Comparison of ENCODE assay signal across 12 cellular contexts in genomic region chr6:134636221-134636830, GRCh38.
DNase-seq lines count a peak whose midpoint lies in the region; ATAC-seq and TF ChIP-seq lines count a peak whose summit lies in the region.
"Had no signal": no experiment of that assay in that cellular context is flagged by ENCODE, and none has a peak within 500 bp of the region (broad histone marks: within the 10 kb centered on the region; RNA-seq: fewer than 3 reads in every experiment).

No MANE protein-coding gene starts in this region.

- DNase-seq in GM12865 (ENCODE audit: low read depth) (peak; percentile 73), RPMI7951 (ENCODE audit: low read depth) (peak; percentile 46), memory B cell (ENCODE audit: low spot score in 2 of 2) (peak in 1 of 2 donors; percentile 16), endodermal cell (no peak), DMS53 treated with DMSO at 0.1 percent for 48 hours (lab: John Stamatoyannopoulos, UW; ENCODE audit: unreplicated experiment) (no peak)
- DNase-seq in activated T-helper 1 cell treated with anti-CD3 and anti-CD28 coated beads, Interleukin-12 subunit alpha, Interleukin-12 subunit beta, Interleukin-2, Interleukin-4 antibody, amounts not matched to agents 30 ng/mL and 10 ng/mL and 1 ng/mL, durations not matched to agents 14 hours and 24 hours and 36 hours (ENCODE audit: low spot score), result no peak
- DNase-seq: foreskin fibroblast, GF-D8 had no signal

- ATAC-seq in GM21786 (IDR thresholded peaks at IDR 0.05; ENCODE audit: unreplicated experiment) (peak; percentile 60), memory B cell (ENCODE audit: low read depth) (peak; percentile 68), GM21515 (IDR thresholded peaks at IDR 0.05; ENCODE audit: unreplicated experiment) (no peak)
- ATAC-seq: Right ventricle myocardium inferior had no signal

- TF ChIP-seq CTCF in GM12865 (IDR thresholded peaks at IDR 0.05; ENCODE audit: insufficient read depth, low read depth, low read length, missing control alignments) (no peak), endodermal cell (conservative IDR thresholded peaks at IDR 0.05) (no peak)

- no peak overlapping the region for H3K9ac ChIP-seq in endodermal cell (ENCODE audit: extremely low read depth, low read length, poor library complexity, severe bottlenecking)

- H3K27ac Mint-ChIP-seq in memory B cell (peak overlapping the region; percentile 59), endodermal cell (no peak overlapping the region)
- H3K27ac Mint-ChIP-seq in activated T-helper 1 cell treated with anti-CD3 and anti-CD28 coated beads, Interleukin-12 subunit alpha, Interleukin-12 subunit beta, Interleukin-2, Interleukin-4 antibody, amounts not matched to agents 30 ng/mL and 10 ng/mL and 1 ng/mL, durations not matched to agents 14 hours and 24 hours and 36 hours, result no peak overlapping the region

- no peaks in the 10 kb centered on the region for H3K9me3 Mint-ChIP-seq in memory B cell
- no peaks in the 10 kb centered on the region for H3K9me3 Mint-ChIP-seq in activated T-helper 1 cell treated with anti-CD3 and anti-CD28 coated beads, Interleukin-12 subunit alpha, Interleukin-12 subunit beta, Interleukin-2, Interleukin-4 antibody, amounts not matched to agents 30 ng/mL and 10 ng/mL and 1 ng/mL, durations not matched to agents 14 hours and 24 hours and 36 hours
- H3K9me3 Mint-ChIP-seq in endodermal cell, result no peaks in the 10 kb centered on the region

- H3K4me3 ChIP-seq in GM12865 (ENCODE audit: low read depth, low read length) (no peak overlapping the region), endodermal cell (ENCODE audit: low read length) (no peak overlapping the region)
- H3K4me3 ChIP-seq: GM23338 had no signal

- H3K36me3 Mint-ChIP-seq in memory B cell (no peaks in the 10 kb centered on the region), endodermal cell (ENCODE audit: low read depth) (no peaks in the 10 kb centered on the region)
- H3K36me3 Mint-ChIP-seq in activated T-helper 1 cell treated with anti-CD3 and anti-CD28 coated beads, Interleukin-12 subunit alpha, Interleukin-12 subunit beta, Interleukin-2, Interleukin-4 antibody, amounts not matched to agents 30 ng/mL and 10 ng/mL and 1 ng/mL, durations not matched to agents 14 hours and 24 hours and 36 hours (ENCODE audit: low read depth), result peaks cover 3% of the 10 kb centered on the region

- H3K4me3 Mint-ChIP-seq in memory B cell, result no peak overlapping the region
- no peak overlapping the region for H3K4me3 Mint-ChIP-seq in activated T-helper 1 cell treated with anti-CD3 and anti-CD28 coated beads, Interleukin-12 subunit alpha, Interleukin-12 subunit beta, Interleukin-2, Interleukin-4 antibody, amounts not matched to agents 30 ng/mL and 10 ng/mL and 1 ng/mL, durations not matched to agents 14 hours and 24 hours and 36 hours
- H3K4me3 Mint-ChIP-seq in endodermal cell, result no peak overlapping the region
- H3K4me3 Mint-ChIP-seq: GM23338 had no signal

- peaks cover 19% of the 10 kb centered on the region for H3K4me1 Mint-ChIP-seq in memory B cell
- peaks cover 45% of the 10 kb centered on the region for H3K4me1 Mint-ChIP-seq in activated T-helper 1 cell treated with anti-CD3 and anti-CD28 coated beads, Interleukin-12 subunit alpha, Interleukin-12 subunit beta, Interleukin-2, Interleukin-4 antibody, amounts not matched to agents 30 ng/mL and 10 ng/mL and 1 ng/mL, durations not matched to agents 14 hours and 24 hours and 36 hours (ENCODE audit: low read depth)
- H3K4me1 Mint-ChIP-seq in endodermal cell, result no peaks in the 10 kb centered on the region

- no peaks in the 10 kb centered on the region for H3K4me1 ChIP-seq in endodermal cell (ENCODE audit: control insufficient read depth, insufficient read depth, low read length)

- intact Hi-C loops in activated T-helper 1 cell treated with anti-CD3 and anti-CD28 coated beads, Interleukin-12 subunit alpha, Interleukin-12 subunit beta, Interleukin-2, Interleukin-4 antibody, amounts not matched to agents 30 ng/mL and 10 ng/mL and 1 ng/mL, durations not matched to agents 14 hours and 24 hours and 36 hours (cut with micrococcal nuclease), result loop anchor here (10.0 kb wide), 1 partner anchor 322 kb away; the partner anchor contains the start of gene SGK1

- H3K27ac ChIP-seq in endodermal cell (ENCODE audit: low read depth, low read length), result no peak overlapping the region

- no peaks in the 10 kb centered on the region for H3K9me3 ChIP-seq in endodermal cell (ENCODE audit: control insufficient read depth, low read length)

- no peaks in the 10 kb centered on the region for H3K27me3 ChIP-seq in endodermal cell (ENCODE audit: control insufficient read depth, insufficient read depth, low read length, poor library complexity, severe bottlenecking)

- H3K27me3 Mint-ChIP-seq in memory B cell (no peaks in the 10 kb centered on the region), endodermal cell (ENCODE audit: insufficient read depth) (no peaks in the 10 kb centered on the region)
- H3K27me3 Mint-ChIP-seq in activated T-helper 1 cell treated with anti-CD3 and anti-CD28 coated beads, Interleukin-12 subunit alpha, Interleukin-12 subunit beta, Interleukin-2, Interleukin-4 antibody, amounts not matched to agents 30 ng/mL and 10 ng/mL and 1 ng/mL, durations not matched to agents 14 hours and 24 hours and 36 hours (ENCODE audit: insufficient read depth), result peaks cover 9% of the 10 kb centered on the region

- no peaks in the 10 kb centered on the region for H3K36me3 ChIP-seq in endodermal cell (ENCODE audit: control insufficient read depth, insufficient read depth, low read length)

- 92 to 100% methylated on average over 4 to 7 of the region's 7 CpGs for WGBS in endodermal cell (ENCODE audit: insufficient coverage in 1 of 2, insufficient read length in 1 of 2), 2 experiments

Comparison
In these comparisons a context has a peak if more than half of its experiments do, and no peak if none do; other contexts are left out.
1. DNase-seq: peak in GM12865 (single experiment) and RPMI7951 (single experiment); none in activated T-helper 1 cell treated with anti-CD3 and anti-CD28 coated beads, Interleukin-12 subunit alpha, Interleukin-12 subunit beta, Interleukin-2, Interleukin-4 antibody, amounts not matched to agents 30 ng/mL and 10 ng/mL and 1 ng/mL, durations not matched to agents 14 hours and 24 hours and 36 hours (single experiment), endodermal cell (single experiment) and DMS53 treated with DMSO at 0.1 percent for 48 hours (single experiment).